Comparison of ENCODE assay signal across 35 cellular contexts in the genomic region with DNA sequence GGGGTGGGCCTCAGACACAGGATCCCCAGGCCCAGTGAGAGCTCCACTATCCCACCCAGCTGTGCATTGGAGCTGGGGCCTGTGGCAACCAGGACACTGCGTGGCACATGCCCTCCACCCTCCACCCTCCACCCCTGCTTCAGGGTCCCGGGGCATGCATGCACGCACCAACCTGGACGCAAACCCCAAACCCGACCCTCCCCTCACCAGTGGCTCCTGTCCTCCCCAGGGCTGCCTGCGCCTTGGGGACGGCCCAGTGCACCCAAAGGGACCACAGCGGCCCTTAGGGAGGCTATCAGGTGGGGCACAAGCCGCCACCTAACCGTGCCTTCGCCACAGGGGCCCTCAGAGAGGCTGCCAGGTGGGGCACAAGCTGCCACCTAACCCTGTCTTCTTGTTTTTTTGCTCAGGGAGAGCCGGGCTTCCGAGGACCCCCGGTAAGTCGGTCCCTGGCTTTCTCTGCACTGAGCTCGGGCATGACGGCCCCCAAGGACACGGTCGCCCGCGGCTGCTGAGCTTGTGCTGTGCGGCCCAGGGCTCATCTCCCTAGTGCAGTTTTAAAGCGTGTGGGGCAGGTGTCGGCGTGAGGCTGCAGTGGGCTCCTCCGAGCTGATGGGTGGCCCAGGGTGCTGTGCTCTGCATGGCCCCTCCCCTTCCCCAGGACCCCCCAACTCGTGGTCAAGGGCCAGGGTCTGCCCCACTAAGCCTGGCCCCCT.
"Had no signal": no experiment of that assay in that cellular context is flagged by ENCODE, and none has a peak within 500 bp of the region (broad histone marks: within the 10 kb centered on the region; RNA-seq: fewer than 3 reads in every experiment).

No MANE protein-coding gene starts in this region.

- H3K9me3 Mint-ChIP-seq: activated CD4-positive, alpha-beta memory T cell treated with anti-CD3 and anti-CD28 coated beads for 36 hours; activated naive CD4-positive, alpha-beta T cell treated with anti-CD3 and anti-CD28 coated beads, Interleukin-2, amount 50 U/mL, for 72 hours; activated naive CD8-positive, alpha-beta T cell treated with anti-CD3 and anti-CD28 coated beads, Interleukin-2, amount 10 ng/mL, durations not matched to agents 7 days and 5 days; activated T-helper 1 cell treated with anti-CD3 and anti-CD28 coated beads, Interleukin-12 subunit alpha, Interleukin-12 subunit beta, Interleukin-2, Interleukin-4 antibody, amounts not matched to agents 30 ng/mL and 10 ng/mL and 1 ng/mL, durations not matched to agents 14 hours and 24 hours and 36 hours; activated T-helper 2 cell treated with anti-CD3 and anti-CD28 coated beads, Interferon-gamma antibody, Interleukin-2, Interleukin-4, amounts not matched to agents 10 μg/mL and 5 μg/mL and 100 μg/mL, durations not matched to agents 14 hours and 24 hours and 36 hours; brain; dendritic cell treated with granulocyte-macrophage colony-stimulating factor and Interleukin-4, amounts not matched to agents 40 ng/mL and 50 ng/mL, for 4 days; endodermal cell; T-helper 2 cell treated with Interferon-gamma antibody and Interleukin-4, amounts not matched to agents 5 μg/mL and 100 μg/mL, for 36 hours had no signal

- H3K9me3 ChIP-seq: ascending aorta, breast epithelium had no signal

- FAIRE-seq: frontal cortex had no signal

- H3K36me3 Mint-ChIP-seq: activated CD4-positive, alpha-beta memory T cell treated with anti-CD3 and anti-CD28 coated beads for 36 hours; activated CD8-positive, alpha-beta memory T cell treated with anti-CD3 and anti-CD28 coated beads, Interleukin-2, amount 10 ng/mL, durations not matched to agents 7 days and 5 days; activated naive CD4-positive, alpha-beta T cell treated with anti-CD3 and anti-CD28 coated beads, Interleukin-2, amount 10 ng/mL, durations not matched to agents 7 days and 5 days; activated naive CD8-positive, alpha-beta T cell treated with anti-CD3 and anti-CD28 coated beads, Interleukin-2, amount 10 ng/mL, durations not matched to agents 7 days and 5 days had no signal

- H3K27me3 Mint-ChIP-seq: activated CD4-positive, alpha-beta memory T cell treated with anti-CD3 and anti-CD28 coated beads for 36 hours; activated CD4-positive, alpha-beta T cell treated with anti-CD3 and anti-CD28 coated beads for 36 hours; activated CD4-positive, alpha-beta T cell treated with anti-CD3 and anti-CD28 coated beads, Interleukin-2, amount 10 ng/mL, durations not matched to agents 24 days and 14 days; activated CD8-positive, alpha-beta memory T cell treated with anti-CD3 and anti-CD28 coated beads, Interleukin-2, amount 10 ng/mL, durations not matched to agents 7 days and 5 days; activated naive CD4-positive, alpha-beta T cell treated with anti-CD3 and anti-CD28 coated beads, Interleukin-2, amount 10 ng/mL, durations not matched to agents 7 days and 5 days; activated naive CD8-positive, alpha-beta T cell treated with anti-CD3 and anti-CD28 coated beads, Interleukin-2, amount 10 ng/mL, durations not matched to agents 7 days and 5 days; brain; T-helper 17 cell had no signal

- H3K27ac Mint-ChIP-seq: activated CD4-positive, alpha-beta memory T cell treated with anti-CD3 and anti-CD28 coated beads for 36 hours; activated CD4-positive, alpha-beta T cell treated with anti-CD3 and anti-CD28 coated beads for 36 hours; activated CD4-positive, alpha-beta T cell treated with anti-CD3 and anti-CD28 coated beads, Interleukin-2, amount 10 ng/mL, durations not matched to agents 24 days and 14 days; activated CD8-positive, alpha-beta memory T cell treated with anti-CD3 and anti-CD28 coated beads, Interleukin-2, amount 10 ng/mL, durations not matched to agents 7 days and 5 days; activated CD8-positive, alpha-beta T cell treated with anti-CD3 and anti-CD28 coated beads, Interleukin-2, amount 10 ng/mL, durations not matched to agents 7 days and 5 days; activated naive CD4-positive, alpha-beta T cell treated with anti-CD3 and anti-CD28 coated beads, Interleukin-2, amount 10 ng/mL, durations not matched to agents 7 days and 5 days; activated naive CD4-positive, alpha-beta T cell treated with anti-CD3 and anti-CD28 coated beads, Interleukin-2, amount 50 U/mL, for 72 hours; activated naive CD8-positive, alpha-beta T cell treated with anti-CD3 and anti-CD28 coated beads, Interleukin-2, amount 10 ng/mL, durations not matched to agents 7 days and 5 days; activated T-helper 1 cell treated with anti-CD3 and anti-CD28 coated beads, Interleukin-12 subunit alpha, Interleukin-12 subunit beta, Interleukin-2, Interleukin-4 antibody, amounts not matched to agents 30 ng/mL and 10 ng/mL and 1 ng/mL, durations not matched to agents 14 hours and 24 hours and 36 hours; activated T-helper 2 cell treated with anti-CD3 and anti-CD28 coated beads, Interferon-gamma antibody, Interleukin-2, Interleukin-4, amounts not matched to agents 10 μg/mL and 5 μg/mL and 100 μg/mL, durations not matched to agents 14 hours and 24 hours and 36 hours; brain; dendritic cell treated with granulocyte-macrophage colony-stimulating factor and Interleukin-4, amounts not matched to agents 40 ng/mL and 50 ng/mL, for 4 days; endodermal cell; T-helper 17 cell; T-helper 2 cell treated with Interferon-gamma antibody and Interleukin-4, amounts not matched to agents 5 μg/mL and 100 μg/mL, for 36 hours had no signal

- H3K4me3 Mint-ChIP-seq: activated CD4-positive, alpha-beta memory T cell treated with anti-CD3 and anti-CD28 coated beads for 36 hours; activated CD4-positive, alpha-beta T cell treated with anti-CD3 and anti-CD28 coated beads for 36 hours; activated CD4-positive, alpha-beta T cell treated with anti-CD3 and anti-CD28 coated beads, Interleukin-2, amount 10 ng/mL, durations not matched to agents 24 days and 14 days; activated CD8-positive, alpha-beta memory T cell treated with anti-CD3 and anti-CD28 coated beads, Interleukin-2, amount 10 ng/mL, durations not matched to agents 7 days and 5 days; activated CD8-positive, alpha-beta T cell treated with anti-CD3 and anti-CD28 coated beads, Interleukin-2, amount 10 ng/mL, durations not matched to agents 7 days and 5 days; activated naive CD4-positive, alpha-beta T cell treated with anti-CD3 and anti-CD28 coated beads, Interleukin-2, amount 10 ng/mL, durations not matched to agents 7 days and 5 days; activated naive CD8-positive, alpha-beta T cell treated with anti-CD3 and anti-CD28 coated beads, Interleukin-2, amount 10 ng/mL, durations not matched to agents 7 days and 5 days; activated T-helper 1 cell treated with anti-CD3 and anti-CD28 coated beads, Interleukin-12 subunit alpha, Interleukin-12 subunit beta, Interleukin-2, Interleukin-4 antibody, amounts not matched to agents 30 ng/mL and 10 ng/mL and 1 ng/mL, durations not matched to agents 14 hours and 24 hours and 36 hours; brain; dendritic cell treated with granulocyte-macrophage colony-stimulating factor and Interleukin-4, amounts not matched to agents 40 ng/mL and 50 ng/mL, for 4 days; endodermal cell; T-helper 17 cell; T-helper 2 cell treated with Interferon-gamma antibody and Interleukin-4, amounts not matched to agents 5 μg/mL and 100 μg/mL, for 36 hours had no signal

- DNase-seq: activated CD4-positive, alpha-beta memory T cell treated with anti-CD3 and anti-CD28 coated beads for 36 hours; activated CD4-positive, alpha-beta T cell treated with anti-CD3 and anti-CD28 coated beads for 36 hours; activated CD4-positive, alpha-beta T cell treated with anti-CD3 and anti-CD28 coated beads, Interleukin-2, amount 10 ng/mL, durations not matched to agents 24 days and 14 days; activated CD4-positive, CD25-positive, alpha-beta regulatory T cell; activated CD4-positive, CD25-positive, alpha-beta regulatory T cell treated with anti-CD3 and anti-CD28 coated beads, Interleukin-2, amount 50 U/mL, for 72 hours; activated CD8-positive, alpha-beta memory T cell treated with anti-CD3 and anti-CD28 coated beads, Interleukin-2, amount 10 ng/mL, durations not matched to agents 7 days and 5 days; activated CD8-positive, alpha-beta memory T cell treated with anti-CD3 and anti-CD28 coated beads, Interleukin-2, amount 50 U/mL, for 4 hours; activated CD8-positive, alpha-beta T cell treated with anti-CD3 and anti-CD28 coated beads, Interleukin-2, amount 10 ng/mL, durations not matched to agents 7 days and 5 days; activated effector memory CD4-positive, alpha-beta T cell treated with anti-CD3 and anti-CD28 coated beads, Interleukin-2, amount 50 U/mL, for 16 hours; activated naive CD4-positive, alpha-beta T cell treated with anti-CD3 and anti-CD28 coated beads, Interleukin-2, amount 10 ng/mL, durations not matched to agents 7 days and 5 days; activated naive CD8-positive, alpha-beta T cell treated with anti-CD3 and anti-CD28 coated beads, Interleukin-2, amount 10 ng/mL, durations not matched to agents 7 days and 5 days; activated T-cell treated with anti-CD3 and anti-CD28 coated beads, Interleukin-2, amount 50 U/mL, for 1 hour; activated T-cell treated with anti-CD3 and anti-CD28 coated beads, Interleukin-2, amount 50 U/mL, for 48 hours; central memory CD4-positive, alpha-beta T cell; cerebellar nuclear complex; dorsolateral prefrontal cortex; effector memory CD4-positive, alpha-beta T cell; endodermal cell; foreskin fibroblast; head of caudate nucleus; T-helper 1 cell; T-helper 17 cell; T1000 had no signal

- H3K4me1 ChIP-seq: ascending aorta, breast epithelium had no signal

- H3K4me3 ChIP-seq: ascending aorta, breast epithelium, cardiac muscle cell, coronary artery, dorsolateral prefrontal cortex had no signal

- H3K4me1 Mint-ChIP-seq: activated CD4-positive, alpha-beta T cell treated with anti-CD3 and anti-CD28 coated beads for 36 hours; activated CD4-positive, alpha-beta T cell treated with anti-CD3 and anti-CD28 coated beads, Interleukin-2, amount 10 ng/mL, durations not matched to agents 24 days and 14 days; activated CD8-positive, alpha-beta memory T cell treated with anti-CD3 and anti-CD28 coated beads, Interleukin-2, amount 10 ng/mL, durations not matched to agents 7 days and 5 days; activated naive CD4-positive, alpha-beta T cell treated with anti-CD3 and anti-CD28 coated beads, Interleukin-2, amount 10 ng/mL, durations not matched to agents 7 days and 5 days; activated naive CD8-positive, alpha-beta T cell treated with anti-CD3 and anti-CD28 coated beads, Interleukin-2, amount 10 ng/mL, durations not matched to agents 7 days and 5 days; brain; endodermal cell had no signal

- H3K27ac ChIP-seq: ascending aorta, breast epithelium, cardiac muscle cell, coronary artery, dorsolateral prefrontal cortex had no signal

- H3K27me3 ChIP-seq: ascending aorta, breast epithelium, cardiac muscle cell, dorsolateral prefrontal cortex had no signal

- ATAC-seq: activated CD4-positive, alpha-beta T cell treated with anti-CD3 and anti-CD28 coated beads for 36 hours; activated CD8-positive, alpha-beta memory T cell treated with anti-CD3 and anti-CD28 coated beads, Interleukin-2, amount 10 ng/mL, durations not matched to agents 7 days and 5 days; activated CD8-positive, alpha-beta T cell treated with anti-CD3 and anti-CD28 coated beads, Interleukin-2, amount 10 ng/mL, durations not matched to agents 7 days and 5 days; activated naive CD4-positive, alpha-beta T cell treated with anti-CD3 and anti-CD28 coated beads, Interleukin-2, amount 50 U/mL, for 72 hours; esophagus mucosa; T-helper 17 cell had no signal

- H3K36me3 ChIP-seq: breast epithelium had no signal
